Comparison of ENCODE assay signal across 18 cellular contexts in genomic region chr16:27311449-27311831, GRCh38. TPM values are rescaled to one million over a fixed set of nuclear protein-coding genes. Genes with fewer than 3 reads are reported as not detected.
A peak's percentile ranks its signal among the peaks of the same experiment; 100 is the strongest.
DNase-seq lines count a peak whose midpoint lies in the region; ATAC-seq and TF ChIP-seq lines count a peak whose summit lies in the region.
"Had no signal": no experiment of that assay in that cellular context is flagged by ENCODE, and none has a peak within 500 bp of the region (broad histone marks: within the 10 kb centered on the region; RNA-seq: fewer than 3 reads in every experiment).

No MANE protein-coding gene starts in this region.

- H3K36me3 Mint-ChIP-seq in activated CD8-positive, alpha-beta memory T cell treated with anti-CD3 and anti-CD28 coated beads, Interleukin-2, amount 10 ng/mL, durations not matched to agents 7 days and 5 days = peaks cover 21% of the 10 kb centered on the region
- H3K36me3 Mint-ChIP-seq in activated T-helper 2 cell treated with anti-CD3 and anti-CD28 coated beads, Interferon-gamma antibody, Interleukin-2, Interleukin-4, amounts not matched to agents 10 μg/mL and 5 μg/mL and 100 μg/mL, durations not matched to agents 14 hours and 24 hours and 36 hours (ENCODE audit: low read depth) = peaks cover 38% of the 10 kb centered on the region
- H3K36me3 Mint-ChIP-seq in GM23338 (ENCODE audit: low read depth) = peaks cover 4% of the 10 kb centered on the region

- H3K4me2 ChIP-seq in GM23338 = no peak overlapping the region

- H3K27me3 ChIP-seq in tibial artery (no peaks in the 10 kb centered on the region), GM23338 (ENCODE audit: insufficient read depth) (peaks cover 17% of the 10 kb centered on the region)
- H3K27me3 ChIP-seq: transverse colon had no signal

- 0 out of 2 replicates have a peak, but pooled peaks cover 2% of the 10 kb centered on the region for H3F3A ChIP-seq in GM23338 (replicated peaks; ENCODE audit: low read depth)

- H3K27me3 Mint-ChIP-seq in activated CD8-positive, alpha-beta memory T cell treated with anti-CD3 and anti-CD28 coated beads, Interleukin-2, amount 10 ng/mL, durations not matched to agents 7 days and 5 days = no peaks in the 10 kb centered on the region
- H3K27me3 Mint-ChIP-seq in activated T-helper 2 cell treated with anti-CD3 and anti-CD28 coated beads, Interferon-gamma antibody, Interleukin-2, Interleukin-4, amounts not matched to agents 10 μg/mL and 5 μg/mL and 100 μg/mL, durations not matched to agents 14 hours and 24 hours and 36 hours (ENCODE audit: low read depth) = no peaks in the 10 kb centered on the region
- peaks cover 10% of the 10 kb centered on the region for H3K27me3 Mint-ChIP-seq in GM23338 (ENCODE audit: insufficient read depth, low read depth, poor library complexity)
- H3K27me3 Mint-ChIP-seq: CD4-positive, alpha-beta memory T cell had no signal

- no peak overlapping the region for H3K27ac Mint-ChIP-seq in activated CD8-positive, alpha-beta memory T cell treated with anti-CD3 and anti-CD28 coated beads, Interleukin-2, amount 10 ng/mL, durations not matched to agents 7 days and 5 days
- peak overlapping the region; percentile 47 for H3K27ac Mint-ChIP-seq in activated T-helper 2 cell treated with anti-CD3 and anti-CD28 coated beads, Interferon-gamma antibody, Interleukin-2, Interleukin-4, amounts not matched to agents 10 μg/mL and 5 μg/mL and 100 μg/mL, durations not matched to agents 14 hours and 24 hours and 36 hours
- H3K27ac Mint-ChIP-seq in GM23338 = no peak overlapping the region
- H3K27ac Mint-ChIP-seq: activated CD8-positive, alpha-beta T cell treated with anti-CD3 and anti-CD28 coated beads, Interleukin-2, amount 10 ng/mL, durations not matched to agents 7 days and 5 days; activated T-helper 1 cell treated with anti-CD3 and anti-CD28 coated beads, Interleukin-12 subunit alpha, Interleukin-12 subunit beta, Interleukin-2, Interleukin-4 antibody, amounts not matched to agents 30 ng/mL and 10 ng/mL and 1 ng/mL, durations not matched to agents 14 hours and 24 hours and 36 hours had no signal

- no peaks in the 10 kb centered on the region for H3K9me2 ChIP-seq in GM23338 (ENCODE audit: insufficient read depth)

- H3K9me3 Mint-ChIP-seq in activated CD8-positive, alpha-beta memory T cell treated with anti-CD3 and anti-CD28 coated beads, Interleukin-2, amount 10 ng/mL, durations not matched to agents 7 days and 5 days (ENCODE audit: low read depth) = peaks cover 4% of the 10 kb centered on the region
- peaks cover 7% of the 10 kb centered on the region for H3K9me3 Mint-ChIP-seq in activated T-helper 2 cell treated with anti-CD3 and anti-CD28 coated beads, Interferon-gamma antibody, Interleukin-2, Interleukin-4, amounts not matched to agents 10 μg/mL and 5 μg/mL and 100 μg/mL, durations not matched to agents 14 hours and 24 hours and 36 hours
- peaks cover 4% of the 10 kb centered on the region; the same call in 2 of the 3 replicates for H3K9me3 Mint-ChIP-seq in GM23338
- H3K9me3 Mint-ChIP-seq: CD4-positive, alpha-beta memory T cell had no signal

- POLR2A ChIA-PET in HEK293T (lab: Yijun Ruan, JAX) = no interaction called here

- peak; percentile 55 for DNase-seq in activated CD8-positive, alpha-beta memory T cell treated with anti-CD3 and anti-CD28 coated beads for 24 hours
- no peak for DNase-seq in activated CD8-positive, alpha-beta memory T cell treated with anti-CD3 and anti-CD28 coated beads, Interleukin-2, amount 10 ng/mL, durations not matched to agents 7 days and 5 days
- DNase-seq in activated T-helper 2 cell treated with anti-CD3 and anti-CD28 coated beads, Interferon-gamma antibody, Interleukin-2, Interleukin-4, amounts not matched to agents 10 μg/mL and 5 μg/mL and 100 μg/mL, durations not matched to agents 14 hours and 24 hours and 36 hours (ENCODE audit: low spot score) = no peak
- DNase-seq in left lobe of liver (ENCODE audit: low spot score) (peak; percentile 41), tibial artery (peak; percentile 10 to 49), inferior parietal cortex (ENCODE audit: extremely low spot score) (no peak), GM23338 (ENCODE audit: low spot score) (no peak), HEK293T (ENCODE audit: extremely low spot score) (no peak)
- DNase-seq: ACHN; activated CD8-positive, alpha-beta T cell treated with anti-CD3 and anti-CD28 coated beads, Interleukin-2, amount 10 ng/mL, durations not matched to agents 7 days and 5 days; CD4-positive, alpha-beta memory T cell; DMS79; mesendoderm; NCI-H1436; NCI-H2227 treated with DMSO at 0.1 percent for 48 hours; stimulated activated naive CD4-positive, alpha-beta T cell; transverse colon had no signal

- ATAC-seq in activated CD8-positive, alpha-beta memory T cell treated with anti-CD3 and anti-CD28 coated beads, Interleukin-2, amount 10 ng/mL, durations not matched to agents 7 days and 5 days = no peak
- ATAC-seq in left lobe of liver (no peak), GM23338 (no peak)
- ATAC-seq: activated CD8-positive, alpha-beta T cell treated with anti-CD3 and anti-CD28 coated beads, Interleukin-2, amount 10 ng/mL, durations not matched to agents 7 days and 5 days had no signal

- CTCF ChIA-PET in activated CD8-positive, alpha-beta memory T cell treated with anti-CD3 and anti-CD28 coated beads, Interleukin-2, amount 10 ng/mL, durations not matched to agents 7 days and 5 days (lab: Charles Lee) = no interaction called here
- CTCF ChIA-PET in HEK293T (lab: Yijun Ruan, JAX) = no interaction called here

- intact Hi-C loops in activated T-helper 2 cell treated with anti-CD3 and anti-CD28 coated beads, Interferon-gamma antibody, Interleukin-2, Interleukin-4, amounts not matched to agents 10 μg/mL and 5 μg/mL and 100 μg/mL, durations not matched to agents 14 hours and 24 hours and 36 hours (cut with micrococcal nuclease) = no loop called here
- intact Hi-C loops in tibial artery (cut with DNase I; ENCODE audit: low total_unique reads) = loop anchor here (5.0 kb wide), 1 partner anchor 1551 kb away; the partner anchor contains the start of gene SH2B1

- H3K27ac ChIP-seq in tibial artery = no peak overlapping the region
- no peak overlapping the region for H3K27ac ChIP-seq in GM23338 (ENCODE audit: low read depth)
- H3K27ac ChIP-seq: transverse colon had no signal

- H3K4me1 ChIP-seq in tibial artery = peaks cover 0 to 26% (median 19%) of the 10 kb centered on the region in 4 donors
- peaks cover 10% of the 10 kb centered on the region; the same call in 1 of the 2 replicates for H3K4me1 ChIP-seq in GM23338 (ENCODE audit: insufficient read depth)

- no peaks in the 10 kb centered on the region for H3K9me3 ChIP-seq in tibial artery
- H3K9me3 ChIP-seq: transverse colon had no signal

- TF ChIP-seq CTCF in tibial artery (IDR thresholded peaks at IDR 0.05) (no peak), GM23338 (conservative IDR thresholded peaks at IDR 0.05; ENCODE audit: low read depth in 2 of 2) (no peak)

- H2AFZ ChIP-seq in GM23338 = no peak overlapping the region

- no peak overlapping the region for H3K4me3 Mint-ChIP-seq in activated CD8-positive, alpha-beta memory T cell treated with anti-CD3 and anti-CD28 coated beads, Interleukin-2, amount 10 ng/mL, durations not matched to agents 7 days and 5 days
- H3K4me3 Mint-ChIP-seq in activated T-helper 2 cell treated with anti-CD3 and anti-CD28 coated beads, Interferon-gamma antibody, Interleukin-2, Interleukin-4, amounts not matched to agents 10 μg/mL and 5 μg/mL and 100 μg/mL, durations not matched to agents 14 hours and 24 hours and 36 hours (ENCODE audit: low read depth) = no peak overlapping the region
- no peak overlapping the region for H3K4me3 Mint-ChIP-seq in GM23338
- H3K4me3 Mint-ChIP-seq: activated CD8-positive, alpha-beta T cell treated with anti-CD3 and anti-CD28 coated beads, Interleukin-2, amount 10 ng/mL, durations not matched to agents 7 days and 5 days had no signal

- peaks cover 22% of the 10 kb centered on the region for H3K4me1 Mint-ChIP-seq in activated CD8-positive, alpha-beta memory T cell treated with anti-CD3 and anti-CD28 coated beads, Interleukin-2, amount 10 ng/mL, durations not matched to agents 7 days and 5 days
- H3K4me1 Mint-ChIP-seq in activated T-helper 2 cell treated with anti-CD3 and anti-CD28 coated beads, Interferon-gamma antibody, Interleukin-2, Interleukin-4, amounts not matched to agents 10 μg/mL and 5 μg/mL and 100 μg/mL, durations not matched to agents 14 hours and 24 hours and 36 hours (ENCODE audit: low read depth) = peaks cover 28% of the 10 kb centered on the region
- H3K4me1 Mint-ChIP-seq in GM23338 = peaks cover 15% of the 10 kb centered on the region

- H3K4me3 ChIP-seq in tibial artery = no peak overlapping the region
- H3K4me3 ChIP-seq in GM23338 = no peak overlapping the region
- H3K4me3 ChIP-seq: transverse colon had no signal

- H3K36me3 ChIP-seq in tibial artery (no peaks in the 10 kb centered on the region), GM23338 (ENCODE audit: insufficient read depth) (no peaks in the 10 kb centered on the region)
- H3K36me3 ChIP-seq: transverse colon had no signal

- peaks cover 6% of the 10 kb centered on the region; the same call in 1 of the 2 replicates for H3K79me2 ChIP-seq in GM23338 (replicated peaks; ENCODE audit: insufficient read depth)

- no peaks in the 10 kb centered on the region for H4K20me1 ChIP-seq in GM23338 (replicated peaks; ENCODE audit: insufficient read depth)

TF ChIP-seq in GM23338, 12 proteins besides CTCF, POLR2A, EP300 and RAD21 (continues in another document):
- TF ChIP-seq ZNF114 (CRISPR knock-in tag; IDR thresholded peaks at IDR 0.05) (no peak), EZH2phosphoT487 (IDR thresholded peaks at IDR 0.05; ENCODE audit: unreplicated experiment) (no peak)

TF ChIP-seq in HEK293T, 16 proteins besides CTCF, POLR2A, EP300 and RAD21:
- TF ChIP-seq LEF1 (IDR thresholded peaks at IDR 0.05; ENCODE audit: borderline replicate concordance) (no peak), FOXM1 (IDR thresholded peaks at IDR 0.05; ENCODE audit: borderline replicate concordance) (no peak), ZNF384 (IDR thresholded peaks at IDR 0.05) (no peak)

RNA-seq across cellular contexts. Expression of gene IL4R, which starts 2.3 kb away (rescaled TPM):
- total RNA-seq in activated CD8-positive, alpha-beta memory T cell treated with anti-CD3 and anti-CD28 coated beads, Interleukin-2, amount 10 ng/mL, durations not matched to agents 7 days and 5 days = 100 to 1,000 TPM; 155 to 190 TPM
- total RNA-seq in activated T-helper 2 cell treated with anti-CD3 and anti-CD28 coated beads, Interferon-gamma antibody, Interleukin-2, Interleukin-4, amounts not matched to agents 10 μg/mL and 5 μg/mL and 100 μg/mL, durations not matched to agents 14 hours and 24 hours and 36 hours = 434 and 437 TPM in 2 replicates
- 51.4 TPM for total RNA-seq in left lobe of liver
- total RNA-seq in GM23338 (2014; rRNA removed; shearing (Covaris generic)) = 16.9 and 17.6 TPM in 2 replicates
- 5.6 and 6.4 TPM in 2 replicates for polyA plus RNA-seq in GM23338 (2016; fragmentation: Nextera tagmentation; extraction: Ambion mirVana)

RNA-seq across cellular contexts. Expression of gene NSMCE1, which starts 42.9 kb away (rescaled TPM):
- total RNA-seq in activated CD8-positive, alpha-beta memory T cell treated with anti-CD3 and anti-CD28 coated beads, Interleukin-2, amount 10 ng/mL, durations not matched to agents 7 days and 5 days = 10 to 100 TPM; 75.9 to 94.0 TPM
- total RNA-seq in activated T-helper 2 cell treated with anti-CD3 and anti-CD28 coated beads, Interferon-gamma antibody, Interleukin-2, Interleukin-4, amounts not matched to agents 10 μg/mL and 5 μg/mL and 100 μg/mL, durations not matched to agents 14 hours and 24 hours and 36 hours = 186 and 189 TPM in 2 replicates
- 27.9 TPM for total RNA-seq in left lobe of liver
- 30.6 and 33.9 TPM in 2 replicates for total RNA-seq in GM23338 (2014; rRNA removed; shearing (Covaris generic))
- 47.2 and 50.8 TPM in 2 replicates for polyA plus RNA-seq in GM23338 (2016; fragmentation: Nextera tagmentation; extraction: Ambion mirVana)

Comparison
In these comparisons a context has a peak if more than half of its experiments do, and no peak if none do; other contexts are left out.
1. DNase-seq: peak in activated CD8-positive, alpha-beta memory T cell treated with anti-CD3 and anti-CD28 coated beads for 24 hours (single experiment), left lobe of liver (single experiment) and tibial artery (2 of 2); none in activated CD8-positive, alpha-beta memory T cell treated with anti-CD3 and anti-CD28 coated beads, Interleukin-2, amount 10 ng/mL, durations not matched to agents 7 days and 5 days (single experiment), activated T-helper 2 cell treated with anti-CD3 and anti-CD28 coated beads, Interferon-gamma antibody, Interleukin-2, Interleukin-4, amounts not matched to agents 10 μg/mL and 5 μg/mL and 100 μg/mL, durations not matched to agents 14 hours and 24 hours and 36 hours (single experiment), inferior parietal cortex (single experiment), GM23338 (single experiment) and HEK293T (single experiment).